In the genomic region with DNA sequence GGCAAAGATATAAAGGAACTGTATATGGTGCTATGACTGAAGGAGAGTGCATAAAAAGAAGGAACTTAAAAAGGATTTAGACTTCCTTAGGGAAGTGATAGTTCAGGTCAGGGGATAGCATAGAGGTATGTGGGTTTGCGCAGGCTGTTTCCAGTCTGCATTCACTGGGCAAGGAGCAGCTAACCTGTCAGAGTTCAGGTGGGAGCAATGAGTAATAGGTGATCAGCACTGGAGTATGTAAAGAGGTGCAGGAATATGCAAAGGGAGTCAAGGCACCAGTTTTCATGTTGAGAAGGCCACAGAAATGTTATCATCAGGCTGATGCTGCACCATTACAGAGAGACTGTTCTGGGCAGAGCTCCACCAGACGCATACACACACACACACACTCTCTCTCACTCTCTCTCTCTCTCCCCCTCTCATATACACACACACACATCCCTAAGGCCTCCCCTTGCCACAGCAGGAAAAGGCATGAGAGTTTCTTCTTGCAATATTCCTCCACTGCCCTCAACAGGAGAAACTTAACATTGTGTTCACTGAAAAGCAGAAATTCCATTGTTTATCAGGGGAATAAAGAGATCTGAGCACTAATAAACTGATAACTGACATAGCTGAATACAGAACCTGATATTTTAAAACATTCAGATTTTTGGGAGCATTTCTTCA, we compare ENCODE assay signal across 19 cellular contexts.
DNase-seq lines count a peak whose midpoint lies in the region; ATAC-seq and TF ChIP-seq lines count a peak whose summit lies in the region.
"Had no signal": no experiment of that assay in that cellular context is flagged by ENCODE, and none has a peak within 500 bp of the region (broad histone marks: within the 10 kb centered on the region; RNA-seq: fewer than 3 reads in every experiment).

No MANE protein-coding gene starts in this region.

- TF ChIP-seq CTCF in progenitor cell of endocrine pancreas (IDR thresholded peaks at IDR 0.05; ENCODE audit: unreplicated experiment): peak; percentile 44
- no peak for TF ChIP-seq CTCF in omental fat pad (IDR thresholded peaks at IDR 0.05)

- H3K27me3 Mint-ChIP-seq in progenitor cell of endocrine pancreas: no peaks in the 10 kb centered on the region
- H3K27me3 Mint-ChIP-seq: activated B cell treated with CpG ODN at 0.5 μM for 24 hours had no signal

- peaks cover 5% of the 10 kb centered on the region for H3K9me3 Mint-ChIP-seq in progenitor cell of endocrine pancreas (ENCODE audit: low read depth)
- H3K9me3 Mint-ChIP-seq: activated B cell treated with CpG ODN at 0.5 μM for 24 hours had no signal

- H3K36me3 Mint-ChIP-seq in progenitor cell of endocrine pancreas (ENCODE audit: insufficient read depth): no peaks in the 10 kb centered on the region

- peak overlapping the region; percentile 14 for H3K27ac Mint-ChIP-seq in progenitor cell of endocrine pancreas
- H3K27ac Mint-ChIP-seq: activated B cell treated with CpG ODN at 0.5 μM for 24 hours had no signal

- no peak overlapping the region for H3K4me3 Mint-ChIP-seq in progenitor cell of endocrine pancreas (ENCODE audit: low read depth)
- H3K4me3 Mint-ChIP-seq: activated B cell treated with CpG ODN at 0.5 μM for 24 hours had no signal

- DNase-seq in NCI-H2171 treated with DMSO at 0.1 percent for 48 hours (lab: John Stamatoyannopoulos, UW) (peak; percentile 5), NCI-H2171 (lab: John Stamatoyannopoulos, UW) (no peak), RKO (ENCODE audit: low spot score) (peak; percentile 3), fibroblast of peridontal ligament (ENCODE audit: extremely low read depth) (peak; percentile 74), progenitor cell of endocrine pancreas (ENCODE audit: low spot score, unreplicated experiment) (no peak), T-helper 1 cell (no peak), omental fat pad (ENCODE audit: low spot score) (no peak)
- DNase-seq: activated B cell treated with CpG ODN at 0.5 μM for 24 hours; activated T-cell treated with anti-CD3 and anti-CD28 coated beads for 4 hours; adrenal gland; Calu3; effector memory CD4-positive, alpha-beta T cell; heart left ventricle; Right ventricle myocardium superior; stimulated activated CD4-positive, alpha-beta T cell treated with anti-CD3 and anti-CD28 coated beads, Interleukin-15, amount 100 ng/mL, for 24 hours; upper lobe of left lung had no signal

- H3K4me1 Mint-ChIP-seq in progenitor cell of endocrine pancreas (ENCODE audit: low read depth): peaks cover 8% of the 10 kb centered on the region
- H3K4me1 Mint-ChIP-seq: activated B cell treated with CpG ODN at 0.5 μM for 24 hours had no signal

- ATAC-seq in HG03457 (IDR thresholded peaks at IDR 0.05; ENCODE audit: unreplicated experiment) (no peak), omental fat pad (ENCODE audit: low FRiP score) (no peak)
- ATAC-seq: A549, left lobe of liver had no signal

Comparison
In these comparisons a context has a peak if more than half of its experiments do, and no peak if none do; other contexts are left out.
1. DNase-seq: peak in NCI-H2171 treated with DMSO at 0.1 percent for 48 hours (single experiment), RKO (single experiment) and fibroblast of peridontal ligament (single experiment); none in NCI-H2171 (single experiment), progenitor cell of endocrine pancreas (single experiment), T-helper 1 cell (0 of 5) and omental fat pad (single experiment).